In genomic region chr20:18496740-18497592, GRCh38 we compare ENCODE assay signal across 1 cellular context.
TF ChIP-seq lines count a peak whose summit lies in the region.

TSS of gene RBBP9 (minus strand) at chr20:18497225. CDS start at chr20:18497167, 58 bp downstream.

TF ChIP-seq in K562, 482 proteins besides CTCF, POLR2A, EP300 and RAD21 (continued from another document and continues in another):
- TF ChIP-seq ZBTB40 (IDR thresholded peaks at IDR 0.05), result peak; percentile 57; the same call in 1 of the 2 replicates
- TF ChIP-seq ZBTB40 (CRISPR knock-in tag; IDR thresholded peaks at IDR 0.05), result no peak
- peak; percentile 54; the same call in 1 of the 2 replicates for TF ChIP-seq CREB3L1 (IDR thresholded peaks at IDR 0.05; ENCODE audit: borderline replicate concordance, low read depth)
- TF ChIP-seq POLR2B (IDR thresholded peaks at IDR 0.05; ENCODE audit: low read depth, partially characterized antibody), result no peak
- no peak for TF ChIP-seq THAP7 (CRISPR knock-in tag; IDR thresholded peaks at IDR 0.05)
- no peak for TF ChIP-seq ZC3H11A (IDR thresholded peaks at IDR 0.05; ENCODE audit: low read depth, low read length)
- TF ChIP-seq MAFF (IDR thresholded peaks at IDR 0.05; ENCODE audit: low read length), result no peak
- TF ChIP-seq TCF3 (CRISPR knock-in tag; IDR thresholded peaks at IDR 0.05), result no peak
- peak; percentile 74 for TF ChIP-seq POLR2G (IDR thresholded peaks at IDR 0.05; ENCODE audit: low read depth, low read length)
- TF ChIP-seq SIX5 (IDR thresholded peaks at IDR 0.05; ENCODE audit: borderline replicate concordance in 1 of 2, insufficient read depth in 1 of 2, low read depth in 1 of 2, low read length in 2 of 2), result peak; percentile 72 to 78; a peak in 3 of 4 replicates
- no peak for TF ChIP-seq PPARD (CRISPR knock-in tag; IDR thresholded peaks at IDR 0.05)
- peak; percentile 60; the same call in 1 of the 2 replicates for TF ChIP-seq GABPB1 (CRISPR knock-in tag; IDR thresholded peaks at IDR 0.05)
- no peak for TF ChIP-seq SNRNP70 (optimal IDR thresholded peaks at IDR 0.05; ENCODE audit: low read depth, low read length)
- no peak for TF ChIP-seq HNRNPUL1 (IDR thresholded peaks at IDR 0.05; ENCODE audit: low read length)
- peak in 1 of 2 experiments; percentile 42; a peak in 1 of 4 replicates for TF ChIP-seq MNT (conservative IDR thresholded peaks at IDR 0.05)
- no peak for TF ChIP-seq RAD51 (IDR thresholded peaks at IDR 0.05; ENCODE audit: borderline replicate concordance, low read depth)
- peak; percentile 59 for TF ChIP-seq ZFX (CRISPR knock-in tag; IDR thresholded peaks at IDR 0.05)
- TF ChIP-seq REST (CRISPR knock-in tag; IDR thresholded peaks at IDR 0.05; ENCODE audit: low read depth), result no peak
- no peak for TF ChIP-seq GTF2E2 (tag; IDR thresholded peaks at IDR 0.05)
- TF ChIP-seq MCM3 (IDR thresholded peaks at IDR 0.05), result no peak
- peak; percentile 63 for TF ChIP-seq CXXC5 (CRISPR knock-in tag; IDR thresholded peaks at IDR 0.05)
- TF ChIP-seq BCLAF1 (IDR thresholded peaks at IDR 0.05; ENCODE audit: borderline replicate concordance in 1 of 2, control insufficient read depth in 1 of 2, low read depth in 2 of 2, low read length in 1 of 2), result no peak
- TF ChIP-seq HDAC1 (IDR thresholded peaks at IDR 0.05), result peak in 1 of 2 experiments; percentile 52; a peak in 1 of 4 replicates
- TF ChIP-seq TFAP4 (CRISPR knock-in tag; IDR thresholded peaks at IDR 0.05; ENCODE audit: borderline replicate concordance), result peak; percentile 59; the same call in 1 of the 2 replicates
- TF ChIP-seq ZNF507 (tag; conservative IDR thresholded peaks at IDR 0.05), result no peak
- TF ChIP-seq RBFOX2 (IDR thresholded peaks at IDR 0.05; ENCODE audit: low read depth, low read length), result peak; percentile 64
- peak; percentile 90 for TF ChIP-seq ZNF143 (CRISPR knock-in tag; IDR thresholded peaks at IDR 0.05)
- TF ChIP-seq ZNF75A (CRISPR knock-in tag; IDR thresholded peaks at IDR 0.05), result no peak
- no peak for TF ChIP-seq TRIM24 (IDR thresholded peaks at IDR 0.05)
- peak; percentile 82 for TF ChIP-seq HNRNPLL (IDR thresholded peaks at IDR 0.05; ENCODE audit: low read depth, low read length, poor library complexity, severe bottlenecking)
- peak; percentile 52; the same call in 1 of the 2 replicates for TF ChIP-seq MBD2 (IDR thresholded peaks at IDR 0.05; ENCODE audit: borderline replicate concordance, low read depth)
- no peak for TF ChIP-seq NONO (IDR thresholded peaks at IDR 0.05; ENCODE audit: low read depth in 2 of 2, low read length in 1 of 2)
- TF ChIP-seq MBD1 (CRISPR knock-in tag; IDR thresholded peaks at IDR 0.05), result no peak
